Comparison of ENCODE assay signal across 1 cellular context in genomic region chr12:50353404-50353803, GRCh38.
TF ChIP-seq lines count a peak whose summit lies in the region.

No MANE protein-coding gene starts in this region.

TF ChIP-seq in WTC11, 78 proteins besides CTCF, POLR2A, EP300 and RAD21:
- TF ChIP-seq ZNF396 (CRISPR knock-in tag; IDR thresholded peaks at IDR 0.05; ENCODE audit: borderline replicate concordance), result no peak
- TF ChIP-seq ZBTB21 (CRISPR knock-in tag; IDR thresholded peaks at IDR 0.05; ENCODE audit: borderline replicate concordance), result no peak
- TF ChIP-seq ESRRA (CRISPR knock-in tag; IDR thresholded peaks at IDR 0.05; ENCODE audit: borderline replicate concordance), result no peak
- no peak for TF ChIP-seq ELF4 (CRISPR knock-in tag; IDR thresholded peaks at IDR 0.05; ENCODE audit: low read depth)
- TF ChIP-seq TP53 (CRISPR knock-in tag; IDR thresholded peaks at IDR 0.05), result no peak
- TF ChIP-seq ARID4B (CRISPR knock-in tag; IDR thresholded peaks at IDR 0.05; ENCODE audit: borderline replicate concordance), result no peak
- TF ChIP-seq ZNF425 (CRISPR knock-in tag; conservative IDR thresholded peaks at IDR 0.05), result no peak
- TF ChIP-seq, protein P1, sequence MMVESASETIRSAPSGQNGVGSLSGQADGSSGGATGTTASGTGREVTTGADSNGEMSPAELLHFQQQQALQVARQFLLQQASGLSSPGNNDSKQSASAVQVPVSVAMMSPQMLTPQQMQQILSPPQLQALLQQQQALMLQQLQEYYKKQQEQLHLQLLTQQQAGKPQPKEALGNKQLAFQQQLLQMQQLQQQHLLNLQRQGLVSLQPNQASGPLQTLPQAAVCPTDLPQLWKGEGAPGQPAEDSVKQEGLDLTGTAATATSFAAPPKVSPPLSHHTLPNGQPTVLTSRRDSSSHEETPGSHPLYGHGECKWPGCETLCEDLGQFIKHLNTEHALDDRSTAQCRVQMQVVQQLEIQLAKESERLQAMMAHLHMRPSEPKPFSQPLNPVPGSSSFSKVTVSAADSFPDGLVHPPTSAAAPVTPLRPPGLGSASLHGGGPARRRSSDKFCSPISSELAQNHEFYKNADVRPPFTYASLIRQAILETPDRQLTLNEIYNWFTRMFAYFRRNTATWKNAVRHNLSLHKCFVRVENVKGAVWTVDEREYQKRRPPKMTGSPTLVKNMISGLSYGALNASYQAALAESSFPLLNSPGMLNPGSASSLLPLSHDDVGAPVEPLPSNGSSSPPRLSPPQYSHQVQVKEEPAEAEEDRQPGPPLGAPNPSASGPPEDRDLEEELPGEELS (CRISPR knock-in tag; IDR thresholded peaks at IDR 0.05), result no peak
- TF ChIP-seq ETV6 (CRISPR knock-in tag; IDR thresholded peaks at IDR 0.05), result no peak
- no peak for TF ChIP-seq ZNF317 (CRISPR knock-in tag; IDR thresholded peaks at IDR 0.05; ENCODE audit: borderline replicate concordance, low read depth)
- TF ChIP-seq PREB (CRISPR knock-in tag; IDR thresholded peaks at IDR 0.05; ENCODE audit: borderline replicate concordance), result no peak
- no peak for TF ChIP-seq ZNF263 (CRISPR knock-in tag; IDR thresholded peaks at IDR 0.05; ENCODE audit: low read depth)
